In genomic region chr19:38190061-38190460, GRCh38 we compare ENCODE assay signal across 21 cellular contexts. TPM values are rescaled to one million over a fixed set of nuclear protein-coding genes. Genes with fewer than 3 reads are reported as not detected.
DNase-seq lines count a peak whose midpoint lies in the region; ATAC-seq, FAIRE-seq and TF ChIP-seq lines count a peak whose summit lies in the region.
"Had no signal": no experiment of that assay in that cellular context is flagged by ENCODE, and none has a peak within 500 bp of the region (broad histone marks: within the 10 kb centered on the region; RNA-seq: fewer than 3 reads in every experiment).

No MANE protein-coding gene starts in this region.

- no peak overlapping the region for H3K14ac ChIP-seq in H1 (ENCODE audit: insufficient read length)

- peak; percentile 55 for DNase-seq in activated naive CD4-positive, alpha-beta T cell treated with anti-CD3 and anti-CD28 coated beads for 36 hours
- no peak for DNase-seq in activated naive CD4-positive, alpha-beta T cell treated with Interleukin-2 at 50 U/mL for 16 hours
- DNase-seq in H1 (ENCODE audit: low read depth in 1 of 2, low spot score in 2 of 2) = no peak
- no peak for DNase-seq in stimulated activated effector memory CD8-positive, alpha-beta T cell treated with anti-CD3 and anti-CD28 coated beads, Interleukin-12 subunit alpha, Interleukin-12 subunit beta, amount 100 ng/mL, for 72 hours (ENCODE audit: low spot score in 2 of 2)
- no peak for DNase-seq in superior temporal gyrus (ENCODE audit: extremely low spot score)
- no peak for DNase-seq in DMS79 treated with DMSO at 0.1 percent for 48 hours (lab: John Stamatoyannopoulos, UW)
- no peak for DNase-seq in mesenteric fat pad (ENCODE audit: low spot score)
- DNase-seq: ACHN; activated CD8-positive, alpha-beta memory T cell treated with anti-CD3 and anti-CD28 coated beads, Interleukin-2, amount 10 ng/mL, durations not matched to agents 7 days and 5 days; CD4-positive, alpha-beta memory T cell; erythroblast; immature natural killer cell; lower lobe of right lung; naive B cell; NCI-H1417 treated with DMSO at 0.1 percent for 48 hours; NCI-H2171 treated with DMSO at 0.1 percent for 48 hours had no signal

- peak overlapping the region; percentile 52 for H2BK5ac ChIP-seq in H1 (ENCODE audit: low read depth, low read length)

- H3K18ac ChIP-seq in H1 (ENCODE audit: extremely low read depth, low read length) = no peak overlapping the region

- 77% methylated on average over 6 of the region's 6 CpGs; no CpG with 5 or more reads in 1 of the 2 experiments for WGBS in H1 (ENCODE audit: extremely low coverage in 1 of 2, insufficient coverage in 1 of 2, insufficient read length in 1 of 2, insufficient replicate concordance in 2 of 2, low coverage in 1 of 2, low lambda C conversion rate in 2 of 2, missing lambda C conversion rate in 1 of 2), 2 experiments

- H3K4me2 ChIP-seq in OCI-LY1 (ENCODE audit: low read length) (no peak overlapping the region), H1 (ENCODE audit: insufficient read depth in 1 of 2, low read depth in 2 of 2, low read length in 2 of 2) (no peak overlapping the region)

- no peaks in the 10 kb centered on the region for H4K20me1 ChIP-seq in OCI-LY1 (ENCODE audit: insufficient read depth, low read length)
- no peaks in the 10 kb centered on the region for H4K20me1 ChIP-seq in H1 (replicated peaks in 1 of 2; ENCODE audit: control insufficient read depth in 1 of 2, insufficient read depth in 2 of 2, low read length in 2 of 2)

- no peak overlapping the region for H2BK120ac ChIP-seq in H1 (replicated peaks; ENCODE audit: low read depth, low read length)

- no peaks in the 10 kb centered on the region for H3K79me1 ChIP-seq in H1 (ENCODE audit: low read depth, low read length)

- no peak overlapping the region for H3K56ac ChIP-seq in H1 (replicated peaks; ENCODE audit: insufficient read length, low read depth, low read length)

- H3K4me3 Mint-ChIP-seq in activated naive CD4-positive, alpha-beta T cell treated with anti-CD3 and anti-CD28 coated beads for 36 hours = no peak overlapping the region
- H3K4me3 Mint-ChIP-seq in stimulated activated effector memory CD8-positive, alpha-beta T cell treated with anti-CD3 and anti-CD28 coated beads, Interleukin-12 subunit alpha, Interleukin-12 subunit beta, amount 100 ng/mL, for 72 hours = no peak overlapping the region
- H3K4me3 Mint-ChIP-seq: activated CD8-positive, alpha-beta memory T cell treated with anti-CD3 and anti-CD28 coated beads, Interleukin-2, amount 10 ng/mL, durations not matched to agents 7 days and 5 days; activated naive CD8-positive, alpha-beta T cell; immature natural killer cell had no signal

- CTCF ChIA-PET in activated naive CD4-positive, alpha-beta T cell treated with anti-CD3 and anti-CD28 coated beads for 36 hours (lab: Charles Lee) = interaction anchor here (0.8 kb wide), 1 partner anchor 56 kb away, joined by 5 read pairs; no protein-coding TSS in a partner anchor
- CTCF ChIA-PET in H1 (lab: Charles Lee; ENCODE audit: partially characterized antibody) = interaction anchor here (1.0 to 2.0 kb wide), 2 partner anchors 20 to 56 kb away, joined by 3 to 11 read pairs; no protein-coding TSS in a partner anchor

- H3K9ac ChIP-seq in OCI-LY1 (ENCODE audit: low read length) = no peak overlapping the region
- no peak overlapping the region for H3K9ac ChIP-seq in H1 (replicated peaks in 1 of 4; ENCODE audit: extremely low read depth in 1 of 4, low read depth in 3 of 4, low read length in 3 of 4)

- H3K9me3 Mint-ChIP-seq in activated naive CD4-positive, alpha-beta T cell treated with anti-CD3 and anti-CD28 coated beads for 36 hours = no peaks in the 10 kb centered on the region
- no peaks in the 10 kb centered on the region for H3K9me3 Mint-ChIP-seq in stimulated activated effector memory CD8-positive, alpha-beta T cell treated with anti-CD3 and anti-CD28 coated beads, Interleukin-12 subunit alpha, Interleukin-12 subunit beta, amount 100 ng/mL, for 72 hours
- H3K9me3 Mint-ChIP-seq: CD4-positive, alpha-beta memory T cell; immature natural killer cell; naive B cell had no signal

- no peak for TF ChIP-seq CTCF in OCI-LY1 (IDR thresholded peaks at IDR 0.05; ENCODE audit: low read length)
- no peak for TF ChIP-seq CTCF in H1 (IDR thresholded peaks at IDR 0.05; ENCODE audit: control extremely low read depth in 1 of 3, insufficient read depth in 1 of 3, low read depth in 1 of 3, low read length in 3 of 3)

- H3K9me3 ChIP-seq in OCI-LY1 (ENCODE audit: low read length) = no peaks in the 10 kb centered on the region
- no peaks in the 10 kb centered on the region for H3K9me3 ChIP-seq in H1 (ENCODE audit: insufficient read depth in 2 of 2, low read depth in 1 of 2, low read length in 1 of 2)
- H3K9me3 ChIP-seq: lower lobe of right lung, prostate gland had no signal

- no peak for FAIRE-seq in H1 (lab: Jason Lieb, UNC)
- FAIRE-seq: bronchial epithelial cell, urothelium cell line had no signal

- H3K4me1 Mint-ChIP-seq in activated naive CD4-positive, alpha-beta T cell treated with anti-CD3 and anti-CD28 coated beads for 36 hours (ENCODE audit: low read depth) = peaks cover 6% of the 10 kb centered on the region
- peaks cover 6% of the 10 kb centered on the region for H3K4me1 Mint-ChIP-seq in stimulated activated effector memory CD8-positive, alpha-beta T cell treated with anti-CD3 and anti-CD28 coated beads, Interleukin-12 subunit alpha, Interleukin-12 subunit beta, amount 100 ng/mL, for 72 hours
- H3K4me1 Mint-ChIP-seq: immature natural killer cell had no signal

- no peaks in the 10 kb centered on the region for H3K27me3 Mint-ChIP-seq in activated naive CD4-positive, alpha-beta T cell treated with anti-CD3 and anti-CD28 coated beads for 36 hours (ENCODE audit: low read depth)
- H3K27me3 Mint-ChIP-seq: activated CD8-positive, alpha-beta memory T cell treated with anti-CD3 and anti-CD28 coated beads, Interleukin-2, amount 10 ng/mL, durations not matched to agents 7 days and 5 days; activated naive CD8-positive, alpha-beta T cell; CD4-positive, alpha-beta memory T cell; naive B cell had no signal

- H3K27ac ChIP-seq in OCI-LY1 (ENCODE audit: low read depth, low read length, poor library complexity, severe bottlenecking) (peak overlapping the region; percentile 15), H1 (ENCODE audit: low read depth, low read length) (no peak overlapping the region)
- H3K27ac ChIP-seq: lower lobe of right lung, prostate gland had no signal

- no peaks in the 10 kb centered on the region for H3K9me2 ChIP-seq in OCI-LY1 (ENCODE audit: low read depth, low read length)

- H3K79me2 ChIP-seq in OCI-LY1 (ENCODE audit: insufficient read depth, low read length) (no peaks in the 10 kb centered on the region), H1 (ENCODE audit: control insufficient read depth in 1 of 2, insufficient read depth in 2 of 2, low read length in 2 of 2) (no peaks in the 10 kb centered on the region)

- no peak overlapping the region for H4K5ac ChIP-seq in H1 (ENCODE audit: insufficient read length, low read depth, low read length)

- no peak overlapping the region for H4K91ac ChIP-seq in H1 (replicated peaks; ENCODE audit: insufficient read length, low read length)

- no peak overlapping the region; the same call in 1 of the 2 replicates for H4K8ac ChIP-seq in H1 (ENCODE audit: extremely low read depth, insufficient read depth, low read length)

- H3K4me3 ChIP-seq in OCI-LY1 (ENCODE audit: low read depth, low read length, poor library complexity, severe bottlenecking) (no peak overlapping the region), H1 (ENCODE audit: extremely low read depth in 1 of 4, insufficient read depth in 2 of 4, low read depth in 3 of 4, low read length in 4 of 4) (no peak overlapping the region)
- H3K4me3 ChIP-seq: lower lobe of right lung, prostate gland had no signal

- H2AFZ ChIP-seq in OCI-LY1 (ENCODE audit: low read length) (no peak overlapping the region), H1 (ENCODE audit: low read length) (no peak overlapping the region)

- ATAC-seq in stimulated activated effector memory CD8-positive, alpha-beta T cell treated with anti-CD3 and anti-CD28 coated beads, Interleukin-12 subunit alpha, Interleukin-12 subunit beta, amount 100 ng/mL, for 72 hours = peak; percentile 57
- ATAC-seq: activated CD8-positive, alpha-beta memory T cell treated with anti-CD3 and anti-CD28 coated beads, Interleukin-2, amount 10 ng/mL, durations not matched to agents 7 days and 5 days; lower lobe of right lung had no signal

- H3K36me3 ChIP-seq in OCI-LY1 (ENCODE audit: insufficient read depth, low read length) (peaks cover 12% of the 10 kb centered on the region), H1 (ENCODE audit: control insufficient read depth in 2 of 4, insufficient read depth in 4 of 4, low read length in 3 of 4) (peaks cover 0 to 3% (median 0%) of the 10 kb centered on the region in 4 experiments; a peak in 4 of 8 replicates)
- H3K36me3 ChIP-seq: prostate gland had no signal

- no peak overlapping the region for H3K4ac ChIP-seq in H1 (replicated peaks; ENCODE audit: insufficient read length, low read depth, low read length)

- H3F3A ChIP-seq in OCI-LY1 (ENCODE audit: insufficient read depth, low read length) = no peaks in the 10 kb centered on the region

- H3K4me1 ChIP-seq in OCI-LY1 (ENCODE audit: insufficient read depth, low read length, severe bottlenecking) (no peaks in the 10 kb centered on the region), H1 (replicated peaks in 1 of 4; ENCODE audit: control insufficient read depth in 3 of 4, insufficient read depth in 4 of 4, low read length in 3 of 4) (no peaks in the 10 kb centered on the region; a peak in 1 of 7 replicates)
- H3K4me1 ChIP-seq: lower lobe of right lung, prostate gland had no signal

- no peak for TF ChIP-seq RAD21 in H1 (IDR thresholded peaks at IDR 0.05 in 1 of 2, conservative IDR thresholded peaks at IDR 0.05 in 1 of 2; ENCODE audit: low read depth in 2 of 2, low read length in 2 of 2)

- POLR2A ChIA-PET in H1 (lab: Charles Lee; ENCODE audit: partially characterized antibody) = no interaction called here

- intact Hi-C loops in activated naive CD4-positive, alpha-beta T cell treated with anti-CD3 and anti-CD28 coated beads for 36 hours (cut with micrococcal nuclease) = no loop called here

- H3K23me2 ChIP-seq in H1 (ENCODE audit: low read depth, low read length) = no peaks in the 10 kb centered on the region; the same call in 1 of the 2 replicates

- no peak overlapping the region for H3K27ac Mint-ChIP-seq in activated naive CD4-positive, alpha-beta T cell treated with anti-CD3 and anti-CD28 coated beads for 36 hours
- H3K27ac Mint-ChIP-seq in stimulated activated effector memory CD8-positive, alpha-beta T cell treated with anti-CD3 and anti-CD28 coated beads, Interleukin-12 subunit alpha, Interleukin-12 subunit beta, amount 100 ng/mL, for 72 hours = no peak overlapping the region
- H3K27ac Mint-ChIP-seq: activated CD8-positive, alpha-beta memory T cell treated with anti-CD3 and anti-CD28 coated beads, Interleukin-2, amount 10 ng/mL, durations not matched to agents 7 days and 5 days; activated naive CD8-positive, alpha-beta T cell; immature natural killer cell had no signal

- TF ChIP-seq EP300 in H1 (IDR thresholded peaks at IDR 0.05; ENCODE audit: borderline replicate concordance in 1 of 2, low read depth in 2 of 2, low read length in 2 of 2) = no peak

- no peak overlapping the region for H2BK20ac ChIP-seq in H1 (ENCODE audit: low read length)

- no peak overlapping the region for H2AK5ac ChIP-seq in H1 (ENCODE audit: low read depth, low read length)

- H2BK15ac ChIP-seq in H1 (ENCODE audit: low read length) = no peak overlapping the region

- TF ChIP-seq POLR2A in H1 (IDR thresholded peaks at IDR 0.05; ENCODE audit: control extremely low read depth in 1 of 2, low read depth in 2 of 2, low read length in 2 of 2) = no peak

- H3K27me3 ChIP-seq in OCI-LY1 (ENCODE audit: insufficient read depth, low read length) = no peaks in the 10 kb centered on the region
- no peaks in the 10 kb centered on the region for H3K27me3 ChIP-seq in H1 (replicated peaks in 1 of 4; ENCODE audit: control insufficient read depth in 3 of 4, extremely low read depth in 1 of 4, insufficient read depth in 3 of 4, low read length in 3 of 4)

- no peak overlapping the region for H2BK12ac ChIP-seq in H1 (ENCODE audit: low read depth, low read length)

- H3K23ac ChIP-seq in H1 (ENCODE audit: insufficient read length) = no peak overlapping the region

- peaks cover 3% of the 10 kb centered on the region for H3K36me3 Mint-ChIP-seq in activated naive CD4-positive, alpha-beta T cell treated with anti-CD3 and anti-CD28 coated beads for 36 hours (ENCODE audit: low read depth)
- H3K36me3 Mint-ChIP-seq in stimulated activated effector memory CD8-positive, alpha-beta T cell treated with anti-CD3 and anti-CD28 coated beads, Interleukin-12 subunit alpha, Interleukin-12 subunit beta, amount 100 ng/mL, for 72 hours = peaks cover under 1% of the 10 kb centered on the region

RNA-seq across cellular contexts. Expression of gene DPF1, which starts 34.0 kb away (rescaled TPM):
- under 1 TPM; 0.41 to 0.77 TPM for total RNA-seq in activated naive CD4-positive, alpha-beta T cell treated with anti-CD3 and anti-CD28 coated beads for 36 hours
- 15.2 and 15.6 TPM in 2 replicates for total RNA-seq in H1 (2021; fragmentation: NEBNext Ultra II Directional; extraction: Animal tissue kit (Norgen Biotek cat#: 25700))
- polyA plus RNA-seq in H1 (2011; rRNA removed) = 12.9 and 20.9 TPM in 2 replicates
- polyA plus RNA-seq in H1 (2011; cell fraction: cytosol; rRNA removed) = 12.4 TPM
- 20.0 TPM for polyA plus RNA-seq in H1 (2011; cell fraction: nucleus; rRNA removed)
- polyA plus RNA-seq in H1 (2012, experiment 1 of 2) = 5.4 to 11.2 TPM (median 10.0 TPM) in 4 replicates
- polyA plus RNA-seq in H1 (2012, experiment 2 of 2) = 7.2 TPM
- polyA plus RNA-seq in H1 (2013, experiment 1 of 2) = 5.0 TPM
- polyA plus RNA-seq in H1 (2013, experiment 2 of 2) = 5.9 TPM
- 3.9 and 5.9 TPM in 2 replicates for polyA minus RNA-seq in H1 (2011; rRNA and poly(A)+ RNA removed)
- polyA minus RNA-seq in H1 (2011; cell fraction: cytosol; rRNA and poly(A)+ RNA removed) = 7.3 TPM
- polyA minus RNA-seq in H1 (2011; cell fraction: nucleus; rRNA and poly(A)+ RNA removed) = 5.0 TPM
- total RNA-seq in mesenteric fat pad = not detected
- total RNA-seq: bronchial epithelial cell; CD4-positive, alpha-beta memory T cell; lower lobe of right lung had no signal
- polyA plus RNA-seq: CD4-positive, alpha-beta memory T cell; immature natural killer cell had no signal
